Comparison of ENCODE assay signal across 16 cellular contexts in genomic region chr12:72207756-72208155, GRCh38.
"Had no signal": no experiment of that assay in that cellular context is flagged by ENCODE, and none has a peak within 500 bp of the region (broad histone marks: within the 10 kb centered on the region; RNA-seq: fewer than 3 reads in every experiment).

No MANE protein-coding gene starts in this region.

- H3K4me3 ChIP-seq: esophagus squamous epithelium, left ventricle myocardium inferior, spleen, suprapubic skin had no signal

- H3K27ac Mint-ChIP-seq: activated B cell treated with CpG ODN at 0.5 μM for 24 hours; activated naive CD4-positive, alpha-beta T cell treated with anti-CD3 and anti-CD28 coated beads, Interleukin-2, amount 50 U/mL, for 72 hours; T-helper 1 cell treated with Interleukin-12 subunit alpha and Interleukin-12 subunit beta and Interleukin-4 antibody, amounts not matched to agents 30 μg/mL and 1 μg/mL, for 36 hours; type B pancreatic cell had no signal

- H3K9me3 ChIP-seq: esophagus squamous epithelium, spleen, suprapubic skin had no signal

- H3K9me3 Mint-ChIP-seq: activated B cell treated with CpG ODN at 0.5 μM for 24 hours; T-helper 1 cell treated with Interleukin-12 subunit alpha and Interleukin-12 subunit beta and Interleukin-4 antibody, amounts not matched to agents 30 μg/mL and 1 μg/mL, for 36 hours; type B pancreatic cell had no signal

- DNase-seq: activated B cell treated with CpG ODN at 0.5 μM for 24 hours; activated CD4-positive, alpha-beta T cell treated with anti-CD3 and anti-CD28 coated beads, Interleukin-2, amount 50 U/mL, for 1 hour; amniotic stem cell; brain microvascular endothelial cell; esophagus squamous epithelium; foreskin fibroblast; left ventricle myocardium inferior; right cardiac atrium; spleen; stimulated activated CD4-positive, alpha-beta T cell treated with anti-CD3 and anti-CD28 coated beads, Interleukin-1b, Interleukin-23, amount 100 ng/mL, for 48 hours; stimulated activated naive CD4-positive, alpha-beta T cell had no signal

- H3K27me3 Mint-ChIP-seq: activated B cell treated with CpG ODN at 0.5 μM for 24 hours, type B pancreatic cell had no signal

- H3K27me3 ChIP-seq: brain microvascular endothelial cell, esophagus squamous epithelium, spleen, suprapubic skin had no signal

- ATAC-seq: activated naive CD4-positive, alpha-beta T cell treated with anti-CD3 and anti-CD28 coated beads, Interleukin-2, amount 50 U/mL, for 72 hours; right cardiac atrium; SK-N-SH treated with all-trans-retinoic acid at 6 μM for 48 hours had no signal

- H3K4me3 Mint-ChIP-seq: activated B cell treated with CpG ODN at 0.5 μM for 24 hours; T-helper 1 cell treated with Interleukin-12 subunit alpha and Interleukin-12 subunit beta and Interleukin-4 antibody, amounts not matched to agents 30 μg/mL and 1 μg/mL, for 36 hours; type B pancreatic cell had no signal

- H3K27ac ChIP-seq: brain microvascular endothelial cell, esophagus squamous epithelium, left ventricle myocardium inferior, spleen, suprapubic skin had no signal

- H3K4me1 ChIP-seq: esophagus squamous epithelium, left ventricle myocardium inferior, spleen, suprapubic skin had no signal

- H3K4me1 Mint-ChIP-seq: activated B cell treated with CpG ODN at 0.5 μM for 24 hours had no signal

- H3K36me3 ChIP-seq: brain microvascular endothelial cell, esophagus squamous epithelium, left ventricle myocardium inferior, spleen, suprapubic skin had no signal

- H3K36me3 Mint-ChIP-seq: activated naive CD4-positive, alpha-beta T cell treated with anti-CD3 and anti-CD28 coated beads, Interleukin-2, amount 50 U/mL, for 72 hours; type B pancreatic cell had no signal
